ENCODE assay signal across 1 cellular context in genomic region chr11:12166299-12167092, GRCh38.
TF ChIP-seq lines count a peak whose summit lies in the region.

No MANE protein-coding gene starts in this region.

TF ChIP-seq in K562, 482 proteins besides CTCF, POLR2A, EP300 and RAD21 (continued from another document):
- TF ChIP-seq RBM15 (IDR thresholded peaks at IDR 0.05; ENCODE audit: insufficient read depth, low read length) (no peak), ZNF318 (IDR thresholded peaks at IDR 0.05; ENCODE audit: borderline replicate concordance in 1 of 2, low read depth in 1 of 2) (0 out of 4 replicates have a peak, but pooled peaks of 1 of the 2 experiments have one; percentile 17), ZNF316 (IDR thresholded peaks at IDR 0.05) (0 out of 2 replicates have a peak, but pooled peaks have one; percentile 1), KDM1A (IDR thresholded peaks at IDR 0.05) (peak in 1 of 2 experiments; percentile 62; a peak in 2 of 4 replicates), MTA2 (IDR thresholded peaks at IDR 0.05; ENCODE audit: low read depth) (peak; percentile 14; the same call in 1 of the 2 replicates), MCM7 (IDR thresholded peaks at IDR 0.05) (0 out of 4 replicates have a peak, but pooled peaks of 1 of the 2 experiments have one; percentile 12), TOE1 (IDR thresholded peaks at IDR 0.05; ENCODE audit: borderline replicate concordance) (0 out of 2 replicates have a peak, but pooled peaks have one; percentile 24), TOE1 (CRISPR knock-in tag; IDR thresholded peaks at IDR 0.05; ENCODE audit: borderline replicate concordance, low read depth) (no peak), ARNT (IDR thresholded peaks at IDR 0.05) (peak; percentile 33 to 49; a peak in 1 of 4 replicates), MBD2 (IDR thresholded peaks at IDR 0.05; ENCODE audit: borderline replicate concordance, low read depth) (no peak), NR2C2 (CRISPR knock-in tag; IDR thresholded peaks at IDR 0.05) (no peak), NR2C2 (tag; IDR thresholded peaks at IDR 0.05) (0 out of 2 replicates have a peak, but pooled peaks have one; percentile 11), MED1 (CRISPR knock-in tag; IDR thresholded peaks at IDR 0.05; ENCODE audit: borderline replicate concordance) (no peak), CC2D1A (IDR thresholded peaks at IDR 0.05) (0 out of 2 replicates have a peak, but pooled peaks have one; percentile 31), JUN (IDR thresholded peaks at IDR 0.05; ENCODE audit: borderline replicate concordance, low read depth, low read length) (no peak), JUN (CRISPR knock-in tag; IDR thresholded peaks at IDR 0.05; ENCODE audit: borderline replicate concordance) (no peak), MECOM (CRISPR knock-in tag; IDR thresholded peaks at IDR 0.05) (no peak), ZFP36 (IDR thresholded peaks at IDR 0.05; ENCODE audit: low read depth, low read length, partially characterized antibody) (peak; percentile 99), MAFG (tag; conservative IDR thresholded peaks at IDR 0.05) (no peak), ZZZ3 (IDR thresholded peaks at IDR 0.05) (no peak), SAFB (IDR thresholded peaks at IDR 0.05; ENCODE audit: borderline replicate concordance, low read depth, low read length) (no peak), ZNF436 (CRISPR knock-in tag; IDR thresholded peaks at IDR 0.05) (peak; percentile 91), NFIX (CRISPR knock-in tag; IDR thresholded peaks at IDR 0.05; ENCODE audit: low read depth) (no peak), HDAC1 (IDR thresholded peaks at IDR 0.05) (peak; percentile 31 to 51; a peak in 1 of 4 replicates), CBX8 (IDR thresholded peaks at IDR 0.05; ENCODE audit: borderline replicate concordance, extremely low read depth, low read depth, low read length, poor library complexity, severe bottlenecking) (no peak), RCOR1 (IDR thresholded peaks at IDR 0.05; ENCODE audit: borderline replicate concordance in 1 of 2, low read depth in 2 of 2, low read length in 2 of 2) (0 out of 4 replicates have a peak, but pooled peaks of 1 of the 2 experiments have one; percentile 16), GTF3C2 (IDR thresholded peaks at IDR 0.05; ENCODE audit: borderline replicate concordance, extremely low read depth, insufficient read length) (peak; percentile 32), HLTF (IDR thresholded peaks at IDR 0.05) (peak; percentile 78; the same call in 1 of the 2 replicates), NEUROD1 (IDR thresholded peaks at IDR 0.05; ENCODE audit: borderline replicate concordance, low read depth, low read length, partially characterized antibody) (no peak), EHMT2 (IDR thresholded peaks at IDR 0.05) (peak; percentile 44; the same call in 1 of the 2 replicates)
- TF ChIP-seq, protein P1, sequence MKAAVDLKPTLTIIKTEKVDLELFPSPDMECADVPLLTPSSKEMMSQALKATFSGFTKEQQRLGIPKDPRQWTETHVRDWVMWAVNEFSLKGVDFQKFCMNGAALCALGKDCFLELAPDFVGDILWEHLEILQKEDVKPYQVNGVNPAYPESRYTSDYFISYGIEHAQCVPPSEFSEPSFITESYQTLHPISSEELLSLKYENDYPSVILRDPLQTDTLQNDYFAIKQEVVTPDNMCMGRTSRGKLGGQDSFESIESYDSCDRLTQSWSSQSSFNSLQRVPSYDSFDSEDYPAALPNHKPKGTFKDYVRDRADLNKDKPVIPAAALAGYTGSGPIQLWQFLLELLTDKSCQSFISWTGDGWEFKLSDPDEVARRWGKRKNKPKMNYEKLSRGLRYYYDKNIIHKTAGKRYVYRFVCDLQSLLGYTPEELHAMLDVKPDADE (conservative IDR thresholded peaks at IDR 0.05; ENCODE audit: control insufficient read depth, low read depth, low read length), result 0 out of 2 replicates have a peak, but pooled peaks have one; percentile 14
- TF ChIP-seq, protein P2, sequence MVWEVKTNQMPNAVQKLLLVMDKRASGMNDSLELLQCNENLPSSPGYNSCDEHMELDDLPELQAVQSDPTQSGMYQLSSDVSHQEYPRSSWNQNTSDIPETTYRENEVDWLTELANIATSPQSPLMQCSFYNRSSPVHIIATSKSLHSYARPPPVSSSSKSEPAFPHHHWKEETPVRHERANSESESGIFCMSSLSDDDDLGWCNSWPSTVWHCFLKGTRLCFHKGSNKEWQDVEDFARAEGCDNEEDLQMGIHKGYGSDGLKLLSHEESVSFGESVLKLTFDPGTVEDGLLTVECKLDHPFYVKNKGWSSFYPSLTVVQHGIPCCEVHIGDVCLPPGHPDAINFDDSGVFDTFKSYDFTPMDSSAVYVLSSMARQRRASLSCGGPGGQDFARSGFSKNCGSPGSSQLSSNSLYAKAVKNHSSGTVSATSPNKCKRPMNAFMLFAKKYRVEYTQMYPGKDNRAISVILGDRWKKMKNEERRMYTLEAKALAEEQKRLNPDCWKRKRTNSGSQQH (CRISPR knock-in tag; IDR thresholded peaks at IDR 0.05), result peak; percentile 52; the same call in 1 of the 2 replicates
- TF ChIP-seq, protein P3, sequence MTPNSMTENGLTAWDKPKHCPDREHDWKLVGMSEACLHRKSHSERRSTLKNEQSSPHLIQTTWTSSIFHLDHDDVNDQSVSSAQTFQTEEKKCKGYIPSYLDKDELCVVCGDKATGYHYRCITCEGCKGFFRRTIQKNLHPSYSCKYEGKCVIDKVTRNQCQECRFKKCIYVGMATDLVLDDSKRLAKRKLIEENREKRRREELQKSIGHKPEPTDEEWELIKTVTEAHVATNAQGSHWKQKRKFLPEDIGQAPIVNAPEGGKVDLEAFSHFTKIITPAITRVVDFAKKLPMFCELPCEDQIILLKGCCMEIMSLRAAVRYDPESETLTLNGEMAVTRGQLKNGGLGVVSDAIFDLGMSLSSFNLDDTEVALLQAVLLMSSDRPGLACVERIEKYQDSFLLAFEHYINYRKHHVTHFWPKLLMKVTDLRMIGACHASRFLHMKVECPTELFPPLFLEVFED (CRISPR knock-in tag; conservative IDR thresholded peaks at IDR 0.05), result 0 out of 2 replicates have a peak, but pooled peaks have one; percentile 74
- TF ChIP-seq, protein P4, sequence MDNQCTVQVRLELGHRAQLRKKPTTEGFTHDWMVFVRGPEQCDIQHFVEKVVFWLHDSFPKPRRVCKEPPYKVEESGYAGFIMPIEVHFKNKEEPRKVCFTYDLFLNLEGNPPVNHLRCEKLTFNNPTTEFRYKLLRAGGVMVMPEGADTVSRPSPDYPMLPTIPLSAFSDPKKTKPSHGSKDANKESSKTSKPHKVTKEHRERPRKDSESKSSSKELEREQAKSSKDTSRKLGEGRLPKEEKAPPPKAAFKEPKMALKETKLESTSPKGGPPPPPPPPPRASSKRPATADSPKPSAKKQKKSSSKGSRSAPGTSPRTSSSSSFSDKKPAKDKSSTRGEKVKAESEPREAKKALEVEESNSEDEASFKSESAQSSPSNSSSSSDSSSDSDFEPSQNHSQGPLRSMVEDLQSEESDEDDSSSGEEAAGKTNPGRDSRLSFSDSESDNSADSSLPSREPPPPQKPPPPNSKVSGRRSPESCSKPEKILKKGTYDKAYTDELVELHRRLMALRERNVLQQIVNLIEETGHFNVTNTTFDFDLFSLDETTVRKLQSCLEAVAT (IDR thresholded peaks at IDR 0.05), result peak in 1 of 2 experiments; percentile 26; a peak in 1 of 4 replicates
- TF ChIP-seq, protein P5, sequence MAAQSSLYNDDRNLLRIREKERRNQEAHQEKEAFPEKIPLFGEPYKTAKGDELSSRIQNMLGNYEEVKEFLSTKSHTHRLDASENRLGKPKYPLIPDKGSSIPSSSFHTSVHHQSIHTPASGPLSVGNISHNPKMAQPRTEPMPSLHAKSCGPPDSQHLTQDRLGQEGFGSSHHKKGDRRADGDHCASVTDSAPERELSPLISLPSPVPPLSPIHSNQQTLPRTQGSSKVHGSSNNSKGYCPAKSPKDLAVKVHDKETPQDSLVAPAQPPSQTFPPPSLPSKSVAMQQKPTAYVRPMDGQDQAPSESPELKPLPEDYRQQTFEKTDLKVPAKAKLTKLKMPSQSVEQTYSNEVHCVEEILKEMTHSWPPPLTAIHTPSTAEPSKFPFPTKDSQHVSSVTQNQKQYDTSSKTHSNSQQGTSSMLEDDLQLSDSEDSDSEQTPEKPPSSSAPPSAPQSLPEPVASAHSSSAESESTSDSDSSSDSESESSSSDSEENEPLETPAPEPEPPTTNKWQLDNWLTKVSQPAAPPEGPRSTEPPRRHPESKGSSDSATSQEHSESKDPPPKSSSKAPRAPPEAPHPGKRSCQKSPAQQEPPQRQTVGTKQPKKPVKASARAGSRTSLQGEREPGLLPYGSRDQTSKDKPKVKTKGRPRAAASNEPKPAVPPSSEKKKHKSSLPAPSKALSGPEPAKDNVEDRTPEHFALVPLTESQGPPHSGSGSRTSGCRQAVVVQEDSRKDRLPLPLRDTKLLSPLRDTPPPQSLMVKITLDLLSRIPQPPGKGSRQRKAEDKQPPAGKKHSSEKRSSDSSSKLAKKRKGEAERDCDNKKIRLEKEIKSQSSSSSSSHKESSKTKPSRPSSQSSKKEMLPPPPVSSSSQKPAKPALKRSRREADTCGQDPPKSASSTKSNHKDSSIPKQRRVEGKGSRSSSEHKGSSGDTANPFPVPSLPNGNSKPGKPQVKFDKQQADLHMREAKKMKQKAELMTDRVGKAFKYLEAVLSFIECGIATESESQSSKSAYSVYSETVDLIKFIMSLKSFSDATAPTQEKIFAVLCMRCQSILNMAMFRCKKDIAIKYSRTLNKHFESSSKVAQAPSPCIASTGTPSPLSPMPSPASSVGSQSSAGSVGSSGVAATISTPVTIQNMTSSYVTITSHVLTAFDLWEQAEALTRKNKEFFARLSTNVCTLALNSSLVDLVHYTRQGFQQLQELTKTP (IDR thresholded peaks at IDR 0.05; ENCODE audit: low read depth in 1 of 2, partially characterized antibody in 2 of 2), result peak in 1 of 2 experiments; percentile 33
- TF ChIP-seq, protein P6, sequence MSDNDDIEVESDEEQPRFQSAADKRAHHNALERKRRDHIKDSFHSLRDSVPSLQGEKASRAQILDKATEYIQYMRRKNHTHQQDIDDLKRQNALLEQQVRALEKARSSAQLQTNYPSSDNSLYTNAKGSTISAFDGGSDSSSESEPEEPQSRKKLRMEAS (CRISPR knock-in tag; IDR thresholded peaks at IDR 0.05), result 0 out of 2 replicates have a peak, but pooled peaks have one; percentile 0
